17 cellular contexts compared by ENCODE assay signal in the genomic region with DNA sequence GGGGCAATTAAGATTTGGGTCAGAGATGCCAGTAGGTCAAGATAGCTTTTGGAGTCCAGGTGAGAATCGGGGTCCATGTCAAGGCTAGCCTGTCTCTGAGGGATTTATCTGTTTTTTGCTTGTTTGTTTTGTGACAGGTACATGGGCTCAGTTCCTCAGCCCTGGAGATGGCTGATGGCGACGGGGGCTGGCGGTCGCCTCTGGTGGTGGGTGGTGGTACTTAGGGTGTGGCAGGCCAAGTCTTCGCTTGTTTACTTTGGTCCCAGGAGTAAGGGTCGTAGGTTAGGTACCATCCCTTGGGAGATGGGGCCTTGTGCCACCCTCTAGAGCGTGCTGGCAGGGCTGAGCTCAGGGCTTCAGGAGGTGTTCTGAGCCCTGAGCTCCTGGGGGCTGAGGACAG. TPM values are rescaled to one million over a fixed set of nuclear protein-coding genes. Genes with fewer than 3 reads are reported as not detected.
DNase-seq lines count a peak whose midpoint lies in the region; ATAC-seq, FAIRE-seq and TF ChIP-seq lines count a peak whose summit lies in the region.
"Had no signal": no experiment of that assay in that cellular context is flagged by ENCODE, and none has a peak within 500 bp of the region (broad histone marks: within the 10 kb centered on the region; RNA-seq: fewer than 3 reads in every experiment).

No MANE protein-coding gene starts in this region.

- intact Hi-C loops in activated CD4-positive, alpha-beta T cell treated with anti-CD3 and anti-CD28 coated beads for 36 hours (cut with DNase I, micrococcal nuclease) = no loop called here
- intact Hi-C loops in kidney (cut with DNase I) (no loop called here), transverse colon (cut with DNase I; ENCODE audit: low total_unique reads) (no loop called here)

- peaks cover 2% of the 10 kb centered on the region for H3K4me1 Mint-ChIP-seq in activated CD4-positive, alpha-beta T cell treated with anti-CD3 and anti-CD28 coated beads for 36 hours
- H3K4me1 Mint-ChIP-seq in T-helper 17 cell = peaks cover 9% of the 10 kb centered on the region
- peaks cover 42% of the 10 kb centered on the region for H3K4me1 Mint-ChIP-seq in stimulated activated memory B cell treated with anti-CD40 and anti-IgM and Interleukin-4, amounts not matched to agents 10 μg/mL and 1 μg/mL and 100 μg/mL, for 72 hours

- no peaks in the 10 kb centered on the region for H3K9me3 Mint-ChIP-seq in activated CD4-positive, alpha-beta T cell treated with anti-CD3 and anti-CD28 coated beads for 36 hours (ENCODE audit: low read depth)
- H3K9me3 Mint-ChIP-seq in stimulated activated memory B cell treated with anti-CD40 and anti-IgM and Interleukin-4, amounts not matched to agents 10 μg/mL and 1 μg/mL and 100 μg/mL, for 72 hours = no peaks in the 10 kb centered on the region

- peak overlapping the region; percentile 47 to 80 for H3K27ac ChIP-seq in kidney (ENCODE audit: low read depth in 2 of 2, low read length in 2 of 2)
- H3K27ac ChIP-seq in transverse colon = no peak overlapping the region

- no peak for ATAC-seq in activated CD4-positive, alpha-beta T cell treated with anti-CD3 and anti-CD28 coated beads for 36 hours
- ATAC-seq in T-helper 17 cell = no peak
- ATAC-seq in stimulated activated memory B cell treated with anti-CD40 and anti-IgM and Interleukin-4, amounts not matched to agents 10 μg/mL and 1 μg/mL and 100 μg/mL, for 72 hours = no peak
- ATAC-seq: pancreas; PC-3; stimulated activated naive CD8-positive, alpha-beta T cell treated with anti-CD3 and anti-CD28 coated beads, Interleukin-15, Interleukin-2, amounts not matched to agents 100 U/mL and 50 U/mL, for 24 hours had no signal

- TF ChIP-seq EP300 in transverse colon (IDR thresholded peaks at IDR 0.05; ENCODE audit: low read depth) = no peak

- H3K9ac ChIP-seq in kidney (ENCODE audit: low read length in 2 of 2) = peak overlapping the region; percentile 0 to 22

- no peak for DNase-seq in activated CD4-positive, alpha-beta T cell treated with anti-CD3 and anti-CD28 coated beads for 36 hours
- no peak for DNase-seq in activated CD4-positive, alpha-beta T cell treated with anti-CD3 and anti-CD28 coated beads for 4 hours
- DNase-seq in T-helper 17 cell (no peak), kidney (no peak), LoVo (ENCODE audit: low spot score) (no peak), transverse colon (no peak), amniotic stem cell (lab: John Stamatoyannopoulos, UW) (no peak)
- DNase-seq: activated CD4-positive, CD25-positive, alpha-beta regulatory T cell; activated CD8-positive, alpha-beta memory T cell treated with anti-CD3 and anti-CD28 coated beads, Interleukin-2, amount 50 U/mL, for 48 hours; mesendoderm; NCI-H2029; NCI-H510A treated with DMSO at 0.1 percent for 48 hours; pancreas; PC-3; stimulated activated naive CD8-positive, alpha-beta T cell treated with anti-CD3 and anti-CD28 coated beads, Interleukin-15, Interleukin-2, amounts not matched to agents 100 U/mL and 50 U/mL, for 24 hours had no signal

- POLR2A ChIA-PET in activated CD4-positive, alpha-beta T cell treated with anti-CD3 and anti-CD28 coated beads for 36 hours (lab: Charles Lee) = interaction anchor here (0.6 kb wide), 1 partner anchor 220 kb away, joined by 7 read pairs; no protein-coding TSS in a partner anchor

- H3K36me3 ChIP-seq in kidney (ENCODE audit: control insufficient read depth in 1 of 2, insufficient read depth in 2 of 2, low read length in 2 of 2) = no peaks in the 10 kb centered on the region
- no peaks in the 10 kb centered on the region for H3K36me3 ChIP-seq in transverse colon
- H3K36me3 ChIP-seq: pancreas had no signal

- H3K4me1 ChIP-seq in kidney (ENCODE audit: control insufficient read depth in 1 of 2, insufficient read depth in 1 of 2, low read depth in 1 of 2, low read length in 2 of 2) (peaks cover 48 to 49% of the 10 kb centered on the region in 2 donors), transverse colon (peaks cover 19 to 24% (median 21%) of the 10 kb centered on the region in 4 donors)

- FAIRE-seq in kidney (lab: Jason Lieb, UNC) = no peak
- FAIRE-seq: pancreas had no signal

- H3K27me3 Mint-ChIP-seq in activated CD4-positive, alpha-beta T cell treated with anti-CD3 and anti-CD28 coated beads for 36 hours = no peaks in the 10 kb centered on the region
- no peaks in the 10 kb centered on the region for H3K27me3 Mint-ChIP-seq in T-helper 17 cell
- no peaks in the 10 kb centered on the region for H3K27me3 Mint-ChIP-seq in stimulated activated memory B cell treated with anti-CD40 and anti-IgM and Interleukin-4, amounts not matched to agents 10 μg/mL and 1 μg/mL and 100 μg/mL, for 72 hours

- in situ Hi-C loops in transverse colon (cut with MboI; ENCODE audit: low pct_ligation_motif_present in 1 of 4, low pct_unique_long_range_greater_than_20kb in 1 of 4, low sequenced_read_pairs in 3 of 4) = no loop called here

- TF ChIP-seq CTCF in kidney (IDR thresholded peaks at IDR 0.05; ENCODE audit: borderline replicate concordance, extremely low read depth, insufficient read depth) (no peak), transverse colon (IDR thresholded peaks at IDR 0.05) (no peak)

- no peak for TF ChIP-seq POLR2A in transverse colon (IDR thresholded peaks at IDR 0.05)

- peak overlapping the region in 1 of 2 donors; percentile 17 for H3K4me3 ChIP-seq in kidney (ENCODE audit: low read length in 2 of 2)
- no peak overlapping the region for H3K4me3 ChIP-seq in transverse colon
- H3K4me3 ChIP-seq: skin epidermis had no signal

- H3K27me3 ChIP-seq in transverse colon = no peaks in the 10 kb centered on the region
- H3K27me3 ChIP-seq: pancreas had no signal

- H3K4me3 Mint-ChIP-seq in activated CD4-positive, alpha-beta T cell treated with anti-CD3 and anti-CD28 coated beads for 36 hours = no peak overlapping the region
- peak overlapping the region; percentile 19 for H3K4me3 Mint-ChIP-seq in T-helper 17 cell
- no peak overlapping the region for H3K4me3 Mint-ChIP-seq in stimulated activated memory B cell treated with anti-CD40 and anti-IgM and Interleukin-4, amounts not matched to agents 10 μg/mL and 1 μg/mL and 100 μg/mL, for 72 hours

- H3K36me3 Mint-ChIP-seq in activated CD4-positive, alpha-beta T cell treated with anti-CD3 and anti-CD28 coated beads for 36 hours (ENCODE audit: low read depth) = no peaks in the 10 kb centered on the region
- H3K36me3 Mint-ChIP-seq in T-helper 17 cell (ENCODE audit: low read depth) = no peaks in the 10 kb centered on the region
- H3K36me3 Mint-ChIP-seq in stimulated activated memory B cell treated with anti-CD40 and anti-IgM and Interleukin-4, amounts not matched to agents 10 μg/mL and 1 μg/mL and 100 μg/mL, for 72 hours = no peaks in the 10 kb centered on the region

- H3K9me3 ChIP-seq in T-helper 17 cell (ENCODE audit: control insufficient read depth, low read length, poor library complexity, severe bottlenecking) (no peaks in the 10 kb centered on the region), kidney (ENCODE audit: control insufficient read depth in 1 of 2, low read length in 2 of 2) (no peaks in the 10 kb centered on the region), transverse colon (no peaks in the 10 kb centered on the region)
- H3K9me3 ChIP-seq: pancreas had no signal

- WGBS in transverse colon (ENCODE audit: low coverage in 1 of 2), 2 donors = 92 to 100% methylated on average over 1 to 8 of the region's 8 CpGs

- peak overlapping the region; percentile 18 for H3K27ac Mint-ChIP-seq in activated CD4-positive, alpha-beta T cell treated with anti-CD3 and anti-CD28 coated beads for 36 hours
- peak overlapping the region; percentile 47 for H3K27ac Mint-ChIP-seq in T-helper 17 cell
- peak overlapping the region; percentile 96 for H3K27ac Mint-ChIP-seq in stimulated activated memory B cell treated with anti-CD40 and anti-IgM and Interleukin-4, amounts not matched to agents 10 μg/mL and 1 μg/mL and 100 μg/mL, for 72 hours

- CTCF ChIA-PET in activated CD4-positive, alpha-beta T cell treated with anti-CD3 and anti-CD28 coated beads for 36 hours (lab: Charles Lee) = interaction anchor here (0.7 to 3.5 kb wide), 3 partner anchors 130 to 548 kb away, joined by 3 to 16 read pairs (median 5); no protein-coding TSS in a partner anchor

RNA-seq across cellular contexts. Expression of gene SLC25A45, which starts 4.7 kb away (rescaled TPM):
- total RNA-seq in activated CD4-positive, alpha-beta T cell treated with anti-CD3 and anti-CD28 coated beads for 36 hours = 10 to 100 TPM; 13.2 to 14.3 TPM
- total RNA-seq in T-helper 17 cell = 10 to 100 TPM; 57.7 to 61.6 TPM
- total RNA-seq in kidney = 14.7 TPM
- polyA plus RNA-seq in kidney (ENCODE audit: insufficient read depth, low read depth, low replicate concordance) = 4.1 TPM
- total RNA-seq in transverse colon = 1 to 10 TPM; 2.2 to 5.6 (median 5.2) TPM

RNA-seq across cellular contexts. Expression of gene FRMD8, which starts 8.7 kb away (rescaled TPM):
- 10 to 100 TPM; 32.7 to 37.5 TPM for total RNA-seq in activated CD4-positive, alpha-beta T cell treated with anti-CD3 and anti-CD28 coated beads for 36 hours
- total RNA-seq in T-helper 17 cell (10 to 100 TPM; 29.2 to 37.5 TPM), kidney (41.3 TPM), transverse colon (100 to 1,000 TPM in 3 of 4 donors, 10 to 100 TPM in 1; 64.3 to 164 (median 128) TPM)
- polyA plus RNA-seq in kidney (ENCODE audit: insufficient read depth, low read depth, low replicate concordance) = 9.4 TPM

RNA-seq across cellular contexts. Expression of gene TIGD3, which starts 23.2 kb away (rescaled TPM):
- 1 to 10 TPM in 1 of 2 experiments, under 1 TPM in 1; 0.58 to 1.1 TPM for total RNA-seq in activated CD4-positive, alpha-beta T cell treated with anti-CD3 and anti-CD28 coated beads for 36 hours
- under 1 TPM; 0.21 to 0.45 TPM for total RNA-seq in T-helper 17 cell
- 0.19 TPM for total RNA-seq in kidney
- 0.95 TPM for polyA plus RNA-seq in kidney (ENCODE audit: insufficient read depth, low read depth, low replicate concordance)
- 1 to 10 TPM in 1 of 4 donors, under 1 TPM in 2, not detected in 1; 0.48 to 3.0 (median 0.75) TPM for total RNA-seq in transverse colon

RNA-seq across cellular contexts. Expression of gene DPF2, which starts 44.1 kb away (rescaled TPM):
- 10 to 100 TPM; 67.5 to 69.0 TPM for total RNA-seq in activated CD4-positive, alpha-beta T cell treated with anti-CD3 and anti-CD28 coated beads for 36 hours
- total RNA-seq in T-helper 17 cell = 10 to 100 TPM; 49.1 to 62.6 TPM
- total RNA-seq in kidney = 58.5 TPM
- 25.9 TPM for polyA plus RNA-seq in kidney (ENCODE audit: insufficient read depth, low read depth, low replicate concordance)
- total RNA-seq in transverse colon = 10 to 100 TPM; 29.1 to 50.9 (median 37.6) TPM

RNA-seq across cellular contexts. Expression of gene NEAT1, which starts 44.8 kb away (rescaled TPM):
- 100 to 1,000 TPM; 435 to 569 TPM for total RNA-seq in activated CD4-positive, alpha-beta T cell treated with anti-CD3 and anti-CD28 coated beads for 36 hours
- total RNA-seq in T-helper 17 cell = 100 to 1,000 TPM; 554 to 555 TPM
- total RNA-seq in kidney = 1,006 TPM
- polyA plus RNA-seq in kidney (ENCODE audit: insufficient read depth, low read depth, low replicate concordance) = 595 TPM
- 100 to 1,000 TPM; 370 to 782 (median 680) TPM for total RNA-seq in transverse colon

Comparison
In these comparisons a context has a peak if more than half of its experiments do, and no peak if none do; other contexts are left out.
1. H3K27ac Mint-ChIP-seq: peak in every context shown above with its lines; median percentile 96 in stimulated activated memory B cell treated with anti-CD40 and anti-IgM and Interleukin-4, amounts not matched to agents 10 μg/mL and 1 μg/mL and 100 μg/mL, for 72 hours; 47 in T-helper 17 cell; 18 in activated CD4-positive, alpha-beta T cell treated with anti-CD3 and anti-CD28 coated beads for 36 hours.
2. H3K27ac ChIP-seq: peak in kidney (2 of 2); none in transverse colon (0 of 4).